In the genomic region with DNA sequence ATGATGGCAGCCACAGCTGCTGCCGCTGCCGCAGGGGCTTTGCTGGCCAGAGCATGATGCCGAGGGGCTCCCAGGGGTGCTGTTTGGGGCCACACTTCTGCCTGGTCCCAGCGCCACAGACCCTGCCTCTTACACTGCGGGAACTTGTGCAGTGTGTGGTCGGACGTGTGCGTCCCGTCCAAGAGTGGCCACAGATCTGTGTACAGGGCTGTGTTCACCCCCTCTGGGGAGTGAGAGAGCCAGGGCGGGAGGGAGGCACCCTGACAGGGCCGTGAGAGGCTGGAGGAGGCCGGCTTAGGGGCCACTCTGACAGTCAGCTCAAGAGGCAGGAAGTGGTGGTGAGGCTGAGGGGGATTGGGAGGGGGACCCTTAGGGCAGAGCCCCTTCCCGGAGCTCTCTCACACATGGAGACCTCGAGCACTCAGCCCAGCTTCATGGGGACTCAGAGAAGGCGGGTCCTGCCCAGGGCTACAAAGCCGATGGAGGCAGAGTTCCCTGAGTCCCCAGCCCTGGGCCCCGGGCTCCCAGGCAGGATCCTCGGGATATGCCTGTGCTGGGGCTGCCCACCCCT, we compare ENCODE assay signal across 12 cellular contexts. TPM values are rescaled to one million over a fixed set of nuclear protein-coding genes. Genes with fewer than 3 reads are reported as not detected.
DNase-seq lines count a peak whose midpoint lies in the region; ATAC-seq and TF ChIP-seq lines count a peak whose summit lies in the region.
"Had no signal": no experiment of that assay in that cellular context is flagged by ENCODE, and none has a peak within 500 bp of the region (broad histone marks: within the 10 kb centered on the region; RNA-seq: fewer than 3 reads in every experiment).

No MANE protein-coding gene starts in this region.

- ATAC-seq in lower lobe of right lung (peak; percentile 48 to 49), HG03432 (IDR thresholded peaks at IDR 0.05; ENCODE audit: unreplicated experiment) (no peak), GM19467 (IDR thresholded peaks at IDR 0.05; ENCODE audit: unreplicated experiment) (no peak)

- no peak overlapping the region for H3K4me3 ChIP-seq in lower lobe of right lung
- no peak overlapping the region for H3K4me3 ChIP-seq in testis
- H3K4me3 ChIP-seq: skin epidermis had no signal

- 82 to 87% methylated on average over 10 to 18 of the region's 18 CpGs for WGBS in testis, 2 donors

- H3K27me3 ChIP-seq in lower lobe of right lung (ENCODE audit: low read depth) (no peaks in the 10 kb centered on the region), testis (no peaks in the 10 kb centered on the region)

- peak overlapping the region; percentile 61 for H3K27ac ChIP-seq in lower lobe of right lung
- H3K27ac ChIP-seq in testis, result no peak overlapping the region

- peak; percentile 62 for DNase-seq in activated effector memory CD4-positive, alpha-beta T cell treated with anti-CD3 and anti-CD28 coated beads, Interleukin-2, amount 50 U/mL, for 16 hours
- no peak for DNase-seq in activated effector memory CD4-positive, alpha-beta T cell treated with Interleukin-2 at 50 U/mL for 16 hours
- peak; percentile 38 to 48 for DNase-seq in activated T-cell treated with anti-CD3 and anti-CD28 coated beads, Interleukin-2, amount 50 U/mL, for 48 hours
- DNase-seq in lower lobe of right lung (peak; percentile 54), testis (peak; percentile 9), NCI-H82 treated with DMSO at 0.1 percent for 48 hours (lab: John Stamatoyannopoulos, UW; ENCODE audit: unreplicated experiment) (no peak)
- DNase-seq: cerebellar nuclear complex, NCI-H1694 treated with DMSO at 0.1 percent for 48 hours had no signal

- H3K36me3 ChIP-seq in lower lobe of right lung (no peaks in the 10 kb centered on the region), testis (ENCODE audit: low read depth, missing control alignments) (no peaks in the 10 kb centered on the region)

- intact Hi-C loops in lower lobe of right lung (cut with DNase I) (no loop called here), testis (cut with DNase I; ENCODE audit: low total_unique reads) (no loop called here)

- no peaks in the 10 kb centered on the region for H3K9me3 ChIP-seq in lower lobe of right lung
- no peaks in the 10 kb centered on the region for H3K9me3 ChIP-seq in testis

- TF ChIP-seq CTCF in lower lobe of right lung (IDR thresholded peaks at IDR 0.05) (no peak), testis (IDR thresholded peaks at IDR 0.05) (no peak)

- no peak for TF ChIP-seq POLR2A in testis (IDR thresholded peaks at IDR 0.05)

- H3K4me1 ChIP-seq in lower lobe of right lung, result peaks cover 9% of the 10 kb centered on the region
- no peaks in the 10 kb centered on the region for H3K4me1 ChIP-seq in testis

RNA-seq across cellular contexts. Expression of a gene that starts 13.1 kb away (rescaled TPM):
- total RNA-seq in lower lobe of right lung (25.6 TPM), testis (100 to 1,000 TPM; 138 to 147 TPM)
- polyA plus RNA-seq in testis (ENCODE audit: insufficient read depth, low read depth, low replicate concordance), result 99.4 TPM

RNA-seq across cellular contexts. Expression of a gene that starts 24.4 kb away (rescaled TPM):
- total RNA-seq in lower lobe of right lung (5.3 TPM), testis (100 to 1,000 TPM; 282 to 537 TPM)
- polyA plus RNA-seq in testis (ENCODE audit: insufficient read depth, low read depth, low replicate concordance), result 172 TPM
- total RNA-seq: myocyte had no signal

RNA-seq across cellular contexts. Expression of a gene that starts 51.1 kb away (rescaled TPM):
- total RNA-seq in lower lobe of right lung, result 46.6 TPM
- 100 to 1,000 TPM; 148 to 152 TPM for total RNA-seq in testis
- 99.3 TPM for polyA plus RNA-seq in testis (ENCODE audit: insufficient read depth, low read depth, low replicate concordance)

Comparison
In these comparisons a context has a peak if more than half of its experiments do, and no peak if none do; other contexts are left out.
1. DNase-seq: peak in activated effector memory CD4-positive, alpha-beta T cell treated with anti-CD3 and anti-CD28 coated beads, Interleukin-2, amount 50 U/mL, for 16 hours (single experiment), activated T-cell treated with anti-CD3 and anti-CD28 coated beads, Interleukin-2, amount 50 U/mL, for 48 hours (2 of 2), lower lobe of right lung (single experiment) and testis (single experiment); none in activated effector memory CD4-positive, alpha-beta T cell treated with Interleukin-2 at 50 U/mL for 16 hours (single experiment) and NCI-H82 treated with DMSO at 0.1 percent for 48 hours (single experiment).
2. ATAC-seq: peak in lower lobe of right lung (2 of 2); none in HG03432 (single experiment) and GM19467 (single experiment).
3. RNA of a gene that starts 24.4 kb away (total RNA-seq): 282 to 537 TPM in testis; 5.3 TPM in lower lobe of right lung (single experiment); every median in the first group is over 10 times any median in the second.